In the genomic region with DNA sequence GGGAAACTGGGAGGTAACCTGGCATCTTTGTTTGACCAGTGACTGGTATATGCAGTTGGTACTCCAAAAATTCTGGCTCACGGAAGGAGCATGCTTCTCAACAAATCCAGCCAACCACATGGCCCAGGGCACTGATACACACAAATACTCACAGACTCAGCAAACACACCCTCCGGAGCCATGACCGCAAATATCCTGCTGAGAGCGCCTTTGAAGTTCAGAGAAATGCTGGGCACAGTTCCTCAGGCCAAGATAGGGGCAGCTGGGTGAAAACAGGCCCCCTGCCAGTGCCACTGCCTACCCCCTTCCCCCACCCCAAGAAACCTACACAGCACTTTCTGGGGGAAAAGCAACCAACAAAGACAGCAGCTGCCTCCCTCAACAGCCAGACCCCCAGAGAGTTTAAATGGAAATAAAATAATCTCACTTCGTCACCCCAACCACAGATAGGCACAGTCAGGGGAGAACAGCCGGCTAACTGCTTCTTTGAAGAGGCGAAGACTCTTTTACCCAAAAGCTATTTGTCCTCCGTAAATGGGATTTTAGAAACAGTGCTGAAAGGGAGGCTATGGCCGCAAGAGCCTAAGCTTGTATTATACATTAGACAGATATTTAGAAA, we compare ENCODE assay signal across 12 cellular contexts.
DNase-seq lines count a peak whose midpoint lies in the region; TF ChIP-seq lines count a peak whose summit lies in the region.
"Had no signal": no experiment of that assay in that cellular context is flagged by ENCODE, and none has a peak within 500 bp of the region (broad histone marks: within the 10 kb centered on the region; RNA-seq: fewer than 3 reads in every experiment).

No MANE protein-coding gene starts in this region.

- 41 to 73% (median 58%) methylated on average over 9 of the region's 9 CpGs for WGBS in stomach, 5 donors
- 91% methylated on average over 5 of the region's 9 CpGs for WGBS in esophagus muscularis mucosa

- H3K27me3 ChIP-seq in stomach, result peaks cover 0 to 5% (median 0%) of the 10 kb centered on the region in 3 donors
- H3K27me3 ChIP-seq in esophagus muscularis mucosa, result peaks cover 0 to 12% (median 0%) of the 10 kb centered on the region in 4 donors

- no TSS peak for BruUV-seq in MCF 10A (replicated peaks; lab: Mats Ljungman, UMichigan)

- TF ChIP-seq POLR2A in stomach (IDR thresholded peaks at IDR 0.05) (no peak), esophagus muscularis mucosa (IDR thresholded peaks at IDR 0.05; ENCODE audit: low read depth) (no peak)

- POLR2A ChIA-PET in MCF 10A (lab: Yijun Ruan, JAX), result interaction anchor here (0.5 to 1.2 kb wide), 2 partner anchors 14 to 426 kb away, joined by 3 read pairs; no protein-coding TSS in a partner anchor

- H3K9me3 Mint-ChIP-seq in MCF 10A (ENCODE audit: unreplicated experiment), result no peaks in the 10 kb centered on the region

- no peaks in the 10 kb centered on the region for H3K36me3 Mint-ChIP-seq in MCF 10A (ENCODE audit: insufficient read depth, unreplicated experiment)

- H3K27me3 Mint-ChIP-seq in MCF 10A (ENCODE audit: insufficient read depth, unreplicated experiment), result peaks cover 45% of the 10 kb centered on the region

- intact Hi-C loops in MCF 10A (cut with micrococcal nuclease) (no loop called here), stomach (cut with DNase I; ENCODE audit: low total_unique reads) (no loop called here), esophagus muscularis mucosa (cut with DNase I) (no loop called here), posterior vena cava (cut with DNase I) (no loop called here)

- H3K27ac ChIP-seq in stomach, result peak overlapping the region in 1 of 5 donors; percentile 32
- H3K27ac ChIP-seq in esophagus muscularis mucosa (replicated peaks in 1 of 4), result no peak overlapping the region

- CTCF ChIA-PET in MCF 10A (lab: Yijun Ruan, JAX), result interaction anchor here (0.6 to 1.2 kb wide), 4 partner anchors 9 to 306 kb away, joined by 3 to 5 read pairs (median 4); no protein-coding TSS in a partner anchor

- H3K4me3 ChIP-seq in stomach, result no peak overlapping the region
- no peak overlapping the region for H3K4me3 ChIP-seq in esophagus muscularis mucosa

- no peaks in the 10 kb centered on the region for H3K9me3 ChIP-seq in stomach
- H3K9me3 ChIP-seq in esophagus muscularis mucosa, result no peaks in the 10 kb centered on the region

- no peak for TF ChIP-seq EP300 in stomach (IDR thresholded peaks at IDR 0.05)
- no peak for TF ChIP-seq EP300 in esophagus muscularis mucosa (IDR thresholded peaks at IDR 0.05)

- in situ Hi-C loops in T47D (cut with HindIII; ENCODE audit: low pct_unique_long_range_greater_than_20kb, low sequenced_read_pairs), result no loop called here

- DNase-seq in T47D (ENCODE audit: low read depth in 1 of 2, low spot score in 1 of 2), result peak; percentile 16 to 74
- DNase-seq in MCF 10A (ENCODE audit: unreplicated experiment), result no peak
- peak; percentile 48 for DNase-seq in NCI-H510A treated with DMSO at 0.1 percent for 48 hours (lab: John Stamatoyannopoulos, UW)
- DNase-seq in ecto neural progenitor cell (ENCODE audit: low spot score), result peak; percentile 36
- DNase-seq in stomach, result peak; percentile 74
- no peak for DNase-seq in esophagus muscularis mucosa (ENCODE audit: extremely low spot score)
- no peak for DNase-seq in NCI-H1105 treated with DMSO at 0.1 percent for 48 hours (lab: John Stamatoyannopoulos, UW)
- DNase-seq in posterior vena cava (ENCODE audit: low spot score), result no peak
- DNase-seq: left colon, NCI-H524, occipital lobe, T-helper 1 cell had no signal

- H3K4me1 Mint-ChIP-seq in MCF 10A (ENCODE audit: insufficient read depth, unreplicated experiment), result no peaks in the 10 kb centered on the region

- TF ChIP-seq CTCF in MCF 10A (IDR thresholded peaks at IDR 0.05; ENCODE audit: unreplicated experiment), result no peak
- no peak for TF ChIP-seq CTCF in stomach (IDR thresholded peaks at IDR 0.05)
- TF ChIP-seq CTCF in esophagus muscularis mucosa (IDR thresholded peaks at IDR 0.05), result no peak

- no peak overlapping the region for H3K27ac Mint-ChIP-seq in MCF 10A (ENCODE audit: low read depth, unreplicated experiment)

- H3K4me3 Mint-ChIP-seq in MCF 10A (ENCODE audit: unreplicated experiment), result no peak overlapping the region

- H3K36me3 ChIP-seq in stomach (no peaks in the 10 kb centered on the region), esophagus muscularis mucosa (no peaks in the 10 kb centered on the region)

- H3K4me1 ChIP-seq in stomach (peaks cover 0 to 12% (median 3%) of the 10 kb centered on the region in 4 donors), esophagus muscularis mucosa (no peaks in the 10 kb centered on the region)

Comparison
In these comparisons a context has a peak if more than half of its experiments do, and no peak if none do; other contexts are left out.
1. DNase-seq: peak in T47D (2 of 2), NCI-H510A treated with DMSO at 0.1 percent for 48 hours (single experiment), ecto neural progenitor cell (single experiment) and stomach (single experiment); none in MCF 10A (single experiment), esophagus muscularis mucosa (single experiment), NCI-H1105 treated with DMSO at 0.1 percent for 48 hours (single experiment) and posterior vena cava (single experiment).